Comparison of ENCODE assay signal across 8 cellular contexts in the genomic region with DNA sequence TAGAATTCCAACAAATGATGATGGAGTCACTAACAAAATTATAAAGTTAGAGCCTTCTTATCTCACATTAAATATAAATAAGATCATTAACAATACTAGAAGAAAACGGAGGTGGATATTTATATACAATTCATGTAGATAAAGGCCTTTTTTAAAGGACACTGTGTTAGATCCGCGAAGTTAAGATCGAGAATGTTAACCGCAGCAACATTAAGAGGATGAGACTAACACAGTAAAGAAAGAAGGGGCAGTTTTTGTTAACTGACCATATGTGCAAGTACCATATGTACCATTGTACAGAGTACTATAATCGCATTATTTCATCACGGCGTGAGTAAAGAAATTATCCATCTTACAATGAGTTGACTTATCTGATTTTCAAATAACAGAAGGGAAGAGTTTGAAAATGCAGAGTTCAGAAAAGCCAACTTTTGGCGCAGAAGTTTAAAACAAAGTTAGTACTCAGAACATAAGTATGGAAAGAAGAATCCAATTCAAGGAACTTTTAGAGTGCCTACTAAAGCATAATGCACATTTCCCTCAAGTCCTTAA. TPM values are rescaled to one million over a fixed set of nuclear protein-coding genes. Genes with fewer than 3 reads are reported as not detected.
A peak's percentile ranks its signal among the peaks of the same experiment; 100 is the strongest.
DNase-seq lines count a peak whose midpoint lies in the region; ATAC-seq and TF ChIP-seq lines count a peak whose summit lies in the region.

No MANE protein-coding gene starts in this region.

- peaks cover 5% of the 10 kb centered on the region for H3K79me1 ChIP-seq in mesenchymal stem cell (replicated peaks; ENCODE audit: low read length, poor library complexity, severe bottlenecking)

- intact Hi-C loops in heart right ventricle (cut with DNase I) = no loop called here
- intact Hi-C loops in Right ventricle myocardium inferior (cut with DNase I) = no loop called here
- intact Hi-C loops in ascending aorta (cut with DNase I) = loop anchor here (5.0 to 10.0 kb wide), 2 partner anchors 36 to 478 kb away; a partner anchor contains a TSS
- intact Hi-C loops in vagina (cut with DNase I) = no loop called here

- H3K4ac ChIP-seq in mesenchymal stem cell (ENCODE audit: low read depth in 1 of 2, low read length in 2 of 2) = no peak overlapping the region

- no peak overlapping the region for H2BK15ac ChIP-seq in mesenchymal stem cell (ENCODE audit: low read depth, poor library complexity, severe bottlenecking)

- H3K27ac ChIP-seq in heart right ventricle (peak overlapping the region in 1 of 10 donors; percentile 96), ascending aorta (peak overlapping the region in 1 of 2 donors; percentile 94), mesenchymal stem cell (ENCODE audit: low read length, poor library complexity, severe bottlenecking) (no peak overlapping the region), vagina (no peak overlapping the region)

- H4K8ac ChIP-seq in mesenchymal stem cell (ENCODE audit: low read length) = no peak overlapping the region

- no peak overlapping the region for H3K23ac ChIP-seq in mesenchymal stem cell (ENCODE audit: low read length in 2 of 2)

- no peak overlapping the region for H2AFZ ChIP-seq in mesenchymal stem cell (ENCODE audit: low read depth, low read length)

- H3K4me1 ChIP-seq in heart right ventricle = peaks cover 0 to 30% (median 19%) of the 10 kb centered on the region in 9 donors
- H3K4me1 ChIP-seq in ascending aorta = peaks cover 5 to 6% of the 10 kb centered on the region in 2 donors
- peaks cover 2% of the 10 kb centered on the region for H3K4me1 ChIP-seq in mesenchymal stem cell (ENCODE audit: control insufficient read depth, insufficient read depth, low read depth, low read length)
- peaks cover 26% of the 10 kb centered on the region for H3K4me1 ChIP-seq in vagina

- TF ChIP-seq CTCF in heart right ventricle (IDR thresholded peaks at IDR 0.05) (no peak), ascending aorta (IDR thresholded peaks at IDR 0.05) (no peak), vagina (IDR thresholded peaks at IDR 0.05) (no peak), GM10248 (IDR thresholded peaks at IDR 0.05; ENCODE audit: control extremely low read depth, extremely low read depth, low read depth, missing control alignments) (no peak)

- H3K9me3 ChIP-seq in heart right ventricle (peaks cover 0 to 23% (median 0%) of the 10 kb centered on the region in 11 donors), ascending aorta (no peaks in the 10 kb centered on the region), mesenchymal stem cell (ENCODE audit: control insufficient read depth, low read length) (no peaks in the 10 kb centered on the region), vagina (no peaks in the 10 kb centered on the region)

- no peak for TF ChIP-seq POLR2A in vagina (IDR thresholded peaks at IDR 0.05)

- CTCF ChIA-PET in GM10248 (lab: Yijun Ruan, JAX) = no interaction called here

- peak overlapping the region; percentile 74 for H3K4me2 ChIP-seq in mesenchymal stem cell (ENCODE audit: low read length, poor library complexity, severe bottlenecking)

- no peak overlapping the region for H2AK5ac ChIP-seq in mesenchymal stem cell (ENCODE audit: low read length, severe bottlenecking)

- H4K91ac ChIP-seq in mesenchymal stem cell (ENCODE audit: low read length) = no peak overlapping the region

- no peak overlapping the region for H2BK12ac ChIP-seq in mesenchymal stem cell (ENCODE audit: low read length in 2 of 2)

- peak overlapping the region; percentile 94 for H3K9ac ChIP-seq in mesenchymal stem cell (ENCODE audit: low read length)

- no peaks in the 10 kb centered on the region for H3K36me3 ChIP-seq in heart right ventricle
- H3K36me3 ChIP-seq in ascending aorta = no peaks in the 10 kb centered on the region
- H3K36me3 ChIP-seq in mesenchymal stem cell (ENCODE audit: control insufficient read depth in 1 of 2, insufficient read depth in 2 of 2, low read depth in 1 of 2, low read length in 2 of 2) = no peaks in the 10 kb centered on the region
- no peaks in the 10 kb centered on the region for H3K36me3 ChIP-seq in vagina

- POLR2A ChIA-PET in GM10248 (lab: Yijun Ruan, JAX) = no interaction called here

- no peaks in the 10 kb centered on the region for H3K27me3 ChIP-seq in heart right ventricle
- no peaks in the 10 kb centered on the region for H3K27me3 ChIP-seq in ascending aorta
- no peaks in the 10 kb centered on the region for H3K27me3 ChIP-seq in mesenchymal stem cell (ENCODE audit: control insufficient read depth in 1 of 2, insufficient read depth in 1 of 2, low read length in 2 of 2)
- no peaks in the 10 kb centered on the region for H3K27me3 ChIP-seq in vagina

- H2BK5ac ChIP-seq in mesenchymal stem cell (ENCODE audit: low read depth, low read length, poor library complexity, severe bottlenecking) = no peak overlapping the region

- H3K14ac ChIP-seq in mesenchymal stem cell (ENCODE audit: low read length in 2 of 2) = no peak overlapping the region

- WGBS in heart right ventricle, 2 donors = 92% methylated on average over 9 of the region's 9 CpGs
- WGBS in mesenchymal stem cell = 100% methylated on average over 4 of the region's 9 CpGs

- DNase-seq in heart right ventricle = no peak
- no peak for DNase-seq in Right ventricle myocardium inferior (ENCODE audit: missing footprints)
- no peak for DNase-seq in ascending aorta (ENCODE audit: low spot score in 2 of 2)
- DNase-seq in mesenchymal stem cell = peak; percentile 26
- no peak for DNase-seq in vagina (ENCODE audit: extremely low spot score in 2 of 2)
- no peak for DNase-seq in GM10248 (ENCODE audit: extremely low spot score)
- DNase-seq in NCI-H1930 (lab: John Stamatoyannopoulos, UW) = no peak

- peak overlapping the region in 8 of 10 donors; percentile 56 to 93 (median 80) for H3K4me3 ChIP-seq in heart right ventricle
- peak overlapping the region; percentile 94 to 100 for H3K4me3 ChIP-seq in ascending aorta
- peak overlapping the region in 1 of 2 experiments; percentile 94 for H3K4me3 ChIP-seq in mesenchymal stem cell (ENCODE audit: insufficient read depth in 1 of 2, low read depth in 1 of 2, low read length in 2 of 2)
- peak overlapping the region; percentile 72 to 90 for H3K4me3 ChIP-seq in vagina

- no peak overlapping the region for H2BK120ac ChIP-seq in mesenchymal stem cell (ENCODE audit: low read depth, low read length)

- H3K18ac ChIP-seq in mesenchymal stem cell (ENCODE audit: low read depth in 1 of 2, low read length in 2 of 2) = no peak overlapping the region

- ATAC-seq in heart right ventricle = no peak
- no peak for ATAC-seq in Right ventricle myocardium inferior
- ATAC-seq in HG03135 (IDR thresholded peaks at IDR 0.05; ENCODE audit: unreplicated experiment) = no peak

RNA-seq across cellular contexts. Expression of a gene that starts 1.4 kb away (rescaled TPM):
- total RNA-seq in heart right ventricle = 10 to 100 TPM; 15.7 to 20.8 (median 17.4) TPM
- polyA plus RNA-seq in heart right ventricle = 1 to 10 TPM; 2.6 to 3.3 TPM
- total RNA-seq in Right ventricle myocardium inferior = 18.0 TPM
- total RNA-seq in ascending aorta = 9.4 TPM
- polyA plus RNA-seq in mesenchymal stem cell (2013, experiment 1 of 2) = 7.5 TPM
- 8.0 TPM for polyA plus RNA-seq in mesenchymal stem cell (2013, experiment 2 of 2)
- total RNA-seq in vagina = 17.7 TPM
